1 cellular context compared by ENCODE assay signal in genomic region chrX:71052721-71053120, GRCh38.
A peak's percentile ranks its signal among the peaks of the same experiment; 100 is the strongest.
TF ChIP-seq lines count a peak whose summit lies in the region.

No MANE protein-coding gene starts in this region.

TF ChIP-seq in GM12878, 131 proteins besides CTCF, POLR2A, EP300 and RAD21:
- TF ChIP-seq ZBTB33 (IDR thresholded peaks at IDR 0.05) (no peak), RB1 (IDR thresholded peaks at IDR 0.05; ENCODE audit: borderline replicate concordance) (no peak), NFIC (IDR thresholded peaks at IDR 0.05; ENCODE audit: low read depth, low read length) (no peak), SMARCA5 (IDR thresholded peaks at IDR 0.05) (no peak), ZNF274 (IDR thresholded peaks at IDR 0.05; ENCODE audit: insufficient read depth, insufficient read length) (no peak), EZH2 (IDR thresholded peaks at IDR 0.05; ENCODE audit: borderline replicate concordance, control insufficient read depth, low read depth, low read length) (no peak), CHD2 (IDR thresholded peaks at IDR 0.05; ENCODE audit: borderline replicate concordance, low read depth, low read length) (no peak), NR2F1 (conservative IDR thresholded peaks at IDR 0.05) (no peak), TAF1 (IDR thresholded peaks at IDR 0.05; ENCODE audit: borderline replicate concordance, low read depth, low read length) (0 out of 2 replicates have a peak, but pooled peaks have one; percentile 8), YY1 (IDR thresholded peaks at IDR 0.05; ENCODE audit: low read depth, low read length) (peak; percentile 66; the same call in 1 of the 2 replicates), ZBTB4 (CRISPR knock-in tag; IDR thresholded peaks at IDR 0.05) (no peak), ZNF24 (IDR thresholded peaks at IDR 0.05) (no peak), MTA2 (IDR thresholded peaks at IDR 0.05; ENCODE audit: low read depth) (no peak), YBX1 (IDR thresholded peaks at IDR 0.05) (no peak)
- TF ChIP-seq, protein P1, sequence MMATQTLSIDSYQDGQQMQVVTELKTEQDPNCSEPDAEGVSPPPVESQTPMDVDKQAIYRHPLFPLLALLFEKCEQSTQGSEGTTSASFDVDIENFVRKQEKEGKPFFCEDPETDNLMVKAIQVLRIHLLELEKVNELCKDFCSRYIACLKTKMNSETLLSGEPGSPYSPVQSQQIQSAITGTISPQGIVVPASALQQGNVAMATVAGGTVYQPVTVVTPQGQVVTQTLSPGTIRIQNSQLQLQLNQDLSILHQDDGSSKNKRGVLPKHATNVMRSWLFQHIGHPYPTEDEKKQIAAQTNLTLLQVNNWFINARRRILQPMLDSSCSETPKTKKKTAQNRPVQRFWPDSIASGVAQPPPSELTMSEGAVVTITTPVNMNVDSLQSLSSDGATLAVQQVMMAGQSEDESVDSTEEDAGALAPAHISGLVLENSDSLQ (IDR thresholded peaks at IDR 0.05), result no peak
- TF ChIP-seq, protein P2, sequence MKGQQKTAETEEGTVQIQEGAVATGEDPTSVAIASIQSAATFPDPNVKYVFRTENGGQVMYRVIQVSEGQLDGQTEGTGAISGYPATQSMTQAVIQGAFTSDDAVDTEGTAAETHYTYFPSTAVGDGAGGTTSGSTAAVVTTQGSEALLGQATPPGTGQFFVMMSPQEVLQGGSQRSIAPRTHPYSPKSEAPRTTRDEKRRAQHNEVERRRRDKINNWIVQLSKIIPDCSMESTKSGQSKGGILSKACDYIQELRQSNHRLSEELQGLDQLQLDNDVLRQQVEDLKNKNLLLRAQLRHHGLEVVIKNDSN (IDR thresholded peaks at IDR 0.05; ENCODE audit: borderline replicate concordance, extremely low read length, insufficient read depth, low read depth, low read length), result no peak
